In the genomic region with DNA sequence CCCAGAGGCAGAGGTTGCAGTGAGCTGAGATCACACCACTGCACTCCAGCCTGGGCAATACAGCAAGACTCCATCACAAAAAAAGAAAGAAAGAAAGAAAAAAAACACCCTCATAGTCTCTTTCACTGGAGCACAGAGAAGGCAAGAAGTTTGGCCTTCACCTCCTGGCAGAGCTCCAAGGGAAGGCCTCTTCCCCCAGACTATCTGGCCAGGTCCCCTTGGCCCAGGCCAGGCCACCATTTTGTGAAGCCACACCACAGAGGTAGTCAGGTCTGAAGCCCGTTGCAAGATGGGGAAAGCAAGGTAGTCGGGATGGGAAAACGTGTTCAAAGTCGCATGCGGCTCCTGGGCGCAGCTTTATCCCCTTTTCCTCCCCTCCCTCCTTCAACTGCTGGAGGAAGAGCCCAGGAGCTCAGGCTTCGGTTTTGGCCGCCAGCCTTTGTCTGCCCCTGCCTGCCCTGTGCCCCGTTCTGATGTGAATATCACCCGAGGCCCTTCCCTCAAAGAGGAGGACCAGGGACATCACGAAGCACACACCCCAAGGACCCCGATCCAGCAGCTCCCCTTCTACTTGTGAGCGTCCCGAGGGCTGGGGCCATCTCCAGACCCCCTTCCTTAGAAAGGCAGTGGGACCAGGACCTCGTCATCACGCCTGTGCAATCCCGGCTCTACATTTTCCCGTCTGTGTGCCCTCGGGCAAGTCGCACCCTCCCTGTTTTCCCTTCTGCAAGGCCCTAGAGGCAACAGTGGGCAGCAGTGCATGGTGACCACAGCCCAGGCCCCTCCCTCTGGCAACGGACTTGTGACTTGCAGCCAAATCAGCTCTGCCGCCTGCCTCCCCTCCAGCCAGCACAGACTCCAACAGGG, we compare ENCODE assay signal across 34 cellular contexts. TPM values are rescaled to one million over a fixed set of nuclear protein-coding genes. Genes with fewer than 3 reads are reported as not detected.
DNase-seq lines count a peak whose midpoint lies in the region; ATAC-seq, FAIRE-seq and TF ChIP-seq lines count a peak whose summit lies in the region.
"Had no signal": no experiment of that assay in that cellular context is flagged by ENCODE, and none has a peak within 500 bp of the region (broad histone marks: within the 10 kb centered on the region; RNA-seq: fewer than 3 reads in every experiment).

No MANE protein-coding gene starts in this region.

- H3K4me1 Mint-ChIP-seq in mesothelial cell of epicardium = peaks cover 5% of the 10 kb centered on the region
- H3K4me1 Mint-ChIP-seq: central memory CD8-positive, alpha-beta T cell had no signal

- H2BK15ac ChIP-seq in H1 (ENCODE audit: low read length) = no peak overlapping the region

- H3K4me3 ChIP-seq in H1 (ENCODE audit: extremely low read depth in 1 of 4, insufficient read depth in 2 of 4, low read depth in 3 of 4, low read length in 4 of 4) = no peak overlapping the region
- H3K4me3 ChIP-seq in right cardiac atrium (ENCODE audit: low read length) = no peak overlapping the region
- H3K4me3 ChIP-seq in upper lobe of left lung = no peak overlapping the region
- H3K4me3 ChIP-seq: GM12878, hepatocyte, ovary, suprapubic skin, vagina had no signal

- TF ChIP-seq EP300 in Ishikawa (IDR thresholded peaks at IDR 0.05; ENCODE audit: borderline replicate concordance) (peak; percentile 27; the same call in 1 of the 2 replicates), H1 (IDR thresholded peaks at IDR 0.05; ENCODE audit: borderline replicate concordance in 1 of 2, low read depth in 2 of 2, low read length in 2 of 2) (no peak), upper lobe of left lung (IDR thresholded peaks at IDR 0.05) (no peak)

- H3K27ac ChIP-seq in H1 (ENCODE audit: low read depth, low read length) (no peak overlapping the region), right cardiac atrium (ENCODE audit: low read length) (no peak overlapping the region), upper lobe of left lung (no peak overlapping the region)
- H3K27ac ChIP-seq: foreskin keratinocyte, hepatocyte, ovary, suprapubic skin, vagina had no signal

- no peaks in the 10 kb centered on the region for H3K79me2 ChIP-seq in H1 (ENCODE audit: control insufficient read depth in 1 of 2, insufficient read depth in 2 of 2, low read length in 2 of 2)
- H3K79me2 ChIP-seq: hepatocyte had no signal

- no peak overlapping the region for H2AFZ ChIP-seq in H1 (ENCODE audit: low read length)
- H2AFZ ChIP-seq: hepatocyte had no signal

- peaks cover 0 to 12% (median 7%) of the 10 kb centered on the region in 4 experiments; a peak in 6 of 7 replicates for H3K4me1 ChIP-seq in H1 (replicated peaks in 1 of 4; ENCODE audit: control insufficient read depth in 3 of 4, insufficient read depth in 4 of 4, low read length in 3 of 4)
- H3K4me1 ChIP-seq in right cardiac atrium (ENCODE audit: control insufficient read depth, insufficient read depth, low read length) = no peaks in the 10 kb centered on the region
- no peaks in the 10 kb centered on the region for H3K4me1 ChIP-seq in upper lobe of left lung
- H3K4me1 ChIP-seq: foreskin keratinocyte had no signal

- DNase-seq in A172 (ENCODE audit: low spot score) = peak; percentile 21
- DNase-seq in H1 (ENCODE audit: low read depth in 1 of 2, low spot score in 2 of 2) = no peak
- DNase-seq in right cardiac atrium = peak; percentile 63 to 81 (median 79)
- DNase-seq in NCI-H1105 (lab: John Stamatoyannopoulos, UW) = no peak
- DNase-seq in D721Med (ENCODE audit: insufficient read length, low spot score) = no peak
- DNase-seq in mesothelial cell of epicardium (ENCODE audit: low spot score in 2 of 2, unreplicated experiment in 2 of 2) = no peak
- DNase-seq in upper lobe of left lung = no peak
- DNase-seq: activated CD4-positive, alpha-beta T cell treated with anti-CD3 and anti-CD28 coated beads, Interleukin-2, amount 50 U/mL, for 48 hours; activated CD4-positive, CD25-positive, alpha-beta regulatory T cell treated with anti-CD3 and anti-CD28 coated beads, Interleukin-2, amount 50 U/mL, for 72 hours; activated T-cell treated with anti-CD3 and anti-CD28 coated beads, Interleukin-2, amount 50 U/mL, for 48 hours; CD4-positive, alpha-beta T cell; dermis blood vessel endothelial cell; EL; endodermal cell; foreskin keratinocyte; NCI-H146; NCI-H226; NCI-H774; nephron progenitor cell; RPMI8226; SK-N-SH; small intestine; stimulated activated naive CD4-positive, alpha-beta T cell treated with Interleukin-2 at 50 U/mL for 16 hours had no signal

- WGBS in H1 (ENCODE audit: extremely low coverage in 1 of 2, insufficient coverage in 1 of 2, insufficient read length in 1 of 2, insufficient replicate concordance in 2 of 2, low coverage in 1 of 2, low lambda C conversion rate in 2 of 2, missing lambda C conversion rate in 1 of 2), 2 experiments = 89% methylated on average over 20 of the region's 22 CpGs; no CpG with 5 or more reads in 1 of the 2 experiments
- 79% methylated on average over 22 of the region's 22 CpGs for WGBS in right cardiac atrium
- WGBS in upper lobe of left lung, 2 donors = 88 to 90% methylated on average over 22 of the region's 22 CpGs

- TF ChIP-seq RAD21 in Ishikawa (IDR thresholded peaks at IDR 0.05; ENCODE audit: low read depth) (no peak), H1 (IDR thresholded peaks at IDR 0.05 in 1 of 2, conservative IDR thresholded peaks at IDR 0.05 in 1 of 2; ENCODE audit: low read depth in 2 of 2, low read length in 2 of 2) (no peak)

- no peaks in the 10 kb centered on the region for H3K9me3 Mint-ChIP-seq in mesothelial cell of epicardium
- H3K9me3 Mint-ChIP-seq: CD4-positive, alpha-beta T cell; central memory CD8-positive, alpha-beta T cell; endodermal cell; nephron progenitor cell; T-helper 1 cell treated with Interleukin-12 subunit alpha and Interleukin-12 subunit beta and Interleukin-4 antibody, amounts not matched to agents 30 μg/mL and 1 μg/mL, for 36 hours had no signal

- no peaks in the 10 kb centered on the region for H3K23me2 ChIP-seq in H1 (ENCODE audit: low read depth, low read length)

- H3K4me2 ChIP-seq in H1 (ENCODE audit: insufficient read depth in 1 of 2, low read depth in 2 of 2, low read length in 2 of 2) = no peak overlapping the region
- H3K4me2 ChIP-seq: hepatocyte, SK-N-SH had no signal

- FAIRE-seq in H1 (lab: Jason Lieb, UNC) (no peak), D721Med (lab: Jason Lieb, UNC) (no peak)
- FAIRE-seq: A204.1, GM12878, small intestine had no signal

- TF ChIP-seq POLR2A in H1 (IDR thresholded peaks at IDR 0.05; ENCODE audit: control extremely low read depth in 1 of 2, low read depth in 2 of 2, low read length in 2 of 2) (no peak), upper lobe of left lung (IDR thresholded peaks at IDR 0.05) (no peak)

- no peak overlapping the region for H2BK20ac ChIP-seq in H1 (ENCODE audit: low read length)

- H4K8ac ChIP-seq in H1 (ENCODE audit: extremely low read depth, insufficient read depth, low read length) = no peak overlapping the region

- POLR2A ChIA-PET in H1 (lab: Charles Lee; ENCODE audit: partially characterized antibody) = interaction anchor here (0.7 to 1.8 kb wide), 4 partner anchors 10 to 33 kb away, joined by 3 to 5 read pairs (median 4); no protein-coding TSS in a partner anchor

- peaks cover 14% of the 10 kb centered on the region for H3K36me3 Mint-ChIP-seq in mesothelial cell of epicardium

- intact Hi-C loops in right cardiac atrium (cut with DNase I) = no loop called here

- ATAC-seq in right cardiac atrium = peak; percentile 57 to 67
- no peak for ATAC-seq in upper lobe of left lung (ENCODE audit: low FRiP score in 2 of 2)
- ATAC-seq: foreskin keratinocyte, GM12878, HCT116 had no signal

- H3K23ac ChIP-seq in H1 (ENCODE audit: insufficient read length) = no peak overlapping the region

- H4K20me1 ChIP-seq in H1 (replicated peaks in 1 of 2; ENCODE audit: control insufficient read depth in 1 of 2, insufficient read depth in 2 of 2, low read length in 2 of 2) = no peaks in the 10 kb centered on the region

- CTCF ChIA-PET in H1 (lab: Charles Lee; ENCODE audit: partially characterized antibody) = interaction anchor here (0.8 to 1.9 kb wide), 6 partner anchors 11 to 48 kb away, joined by 3 to 6 read pairs (median 4); no protein-coding TSS in a partner anchor

- H3K56ac ChIP-seq in H1 (replicated peaks; ENCODE audit: insufficient read length, low read depth, low read length) = no peak overlapping the region

- H3K79me1 ChIP-seq in H1 (ENCODE audit: low read depth, low read length) = no peaks in the 10 kb centered on the region; the same call in 1 of the 2 replicates

- H3K27me3 ChIP-seq in H1 (replicated peaks in 1 of 4; ENCODE audit: control insufficient read depth in 3 of 4, extremely low read depth in 1 of 4, insufficient read depth in 3 of 4, low read length in 3 of 4) (no peaks in the 10 kb centered on the region), right cardiac atrium (ENCODE audit: control insufficient read depth, insufficient read depth) (no peaks in the 10 kb centered on the region), upper lobe of left lung (no peaks in the 10 kb centered on the region)
- H3K27me3 ChIP-seq: hepatocyte, ovary, suprapubic skin, vagina had no signal

- no peak overlapping the region for H3K4me3 Mint-ChIP-seq in mesothelial cell of epicardium
- H3K4me3 Mint-ChIP-seq: CD4-positive, alpha-beta T cell; central memory CD8-positive, alpha-beta T cell; endodermal cell; nephron progenitor cell; T-helper 1 cell treated with Interleukin-12 subunit alpha and Interleukin-12 subunit beta and Interleukin-4 antibody, amounts not matched to agents 30 μg/mL and 1 μg/mL, for 36 hours had no signal

- TF ChIP-seq CTCF in H1 (IDR thresholded peaks at IDR 0.05; ENCODE audit: control extremely low read depth in 1 of 3, insufficient read depth in 1 of 3, low read depth in 1 of 3, low read length in 3 of 3) (no peak), D721Med (IDR thresholded peaks at IDR 0.05; ENCODE audit: insufficient read depth, missing control alignments) (no peak), mesothelial cell of epicardium (IDR thresholded peaks at IDR 0.05; ENCODE audit: unreplicated experiment) (no peak), upper lobe of left lung (IDR thresholded peaks at IDR 0.05) (no peak)

- no peak overlapping the region for H2AK5ac ChIP-seq in H1 (ENCODE audit: low read depth, low read length)

- no peak overlapping the region for H3K27ac Mint-ChIP-seq in mesothelial cell of epicardium
- H3K27ac Mint-ChIP-seq: CD4-positive, alpha-beta T cell; endodermal cell; nephron progenitor cell; T-helper 1 cell treated with Interleukin-12 subunit alpha and Interleukin-12 subunit beta and Interleukin-4 antibody, amounts not matched to agents 30 μg/mL and 1 μg/mL, for 36 hours had no signal

- no peak overlapping the region for H3K4ac ChIP-seq in H1 (replicated peaks; ENCODE audit: insufficient read length, low read depth, low read length)

- H3K14ac ChIP-seq in H1 (ENCODE audit: insufficient read length) = no peak overlapping the region

- peak overlapping the region; percentile 39; the same call in 1 of the 2 replicates for H2BK12ac ChIP-seq in H1 (ENCODE audit: low read depth, low read length)

- H3K9me3 ChIP-seq in H1 (ENCODE audit: insufficient read depth in 2 of 2, low read depth in 1 of 2, low read length in 1 of 2) (no peaks in the 10 kb centered on the region), right cardiac atrium (ENCODE audit: control insufficient read depth, low read length) (no peaks in the 10 kb centered on the region), upper lobe of left lung (no peaks in the 10 kb centered on the region)
- H3K9me3 ChIP-seq: ovary, SK-N-SH, suprapubic skin, vagina had no signal

- H2BK120ac ChIP-seq in H1 (replicated peaks; ENCODE audit: low read depth, low read length) = no peak overlapping the region

- no peak overlapping the region for H2BK5ac ChIP-seq in H1 (ENCODE audit: low read depth, low read length)

- no peak overlapping the region for H4K5ac ChIP-seq in H1 (ENCODE audit: insufficient read length, low read depth, low read length)

- H3K9ac ChIP-seq in H1 (replicated peaks in 1 of 4; ENCODE audit: extremely low read depth in 1 of 4, low read depth in 3 of 4, low read length in 3 of 4) = no peak overlapping the region
- H3K9ac ChIP-seq: SK-N-SH had no signal

- peak overlapping the region; percentile 2; the same call in 1 of the 2 replicates for H3K18ac ChIP-seq in H1 (ENCODE audit: extremely low read depth, low read length)

- H4K91ac ChIP-seq in H1 (replicated peaks; ENCODE audit: insufficient read length, low read length) = no peak overlapping the region

- H3K36me3 ChIP-seq in H1 (ENCODE audit: control insufficient read depth in 2 of 4, insufficient read depth in 4 of 4, low read length in 3 of 4) (no peaks in the 10 kb centered on the region), upper lobe of left lung (peaks cover 0 to 67% (median 42%) of the 10 kb centered on the region in 4 donors)
- H3K36me3 ChIP-seq: ovary had no signal

- H3K27me3 Mint-ChIP-seq in mesothelial cell of epicardium (ENCODE audit: low read depth) = no peaks in the 10 kb centered on the region
- H3K27me3 Mint-ChIP-seq: CD4-positive, alpha-beta T cell; central memory CD8-positive, alpha-beta T cell had no signal

RNA-seq across cellular contexts. Expression of gene CABP7, which starts 17.7 kb away (rescaled TPM):
- total RNA-seq in A172 (2014; rRNA removed; shearing (Covaris generic)) = 0.19 TPM in 2 replicates
- total RNA-seq in H1 (2021; fragmentation: NEBNext Ultra II Directional; extraction: Animal tissue kit (Norgen Biotek cat#: 25700)) = 0.20 and 0.34 TPM in 2 replicates
- 0.36 and 1.0 TPM in 2 replicates for polyA plus RNA-seq in H1 (2011; rRNA removed)
- polyA plus RNA-seq in H1 (2011; cell fraction: cytosol; rRNA removed) = 0.92 TPM
- 1.5 TPM for polyA plus RNA-seq in H1 (2011; cell fraction: nucleus; rRNA removed)
- 0.41 to 0.54 TPM (median 0.45 TPM) in 4 replicates for polyA plus RNA-seq in H1 (2012, experiment 1 of 2)
- polyA plus RNA-seq in H1 (2012, experiment 2 of 2) = 0.33 TPM
- polyA plus RNA-seq in H1 (2013, experiment 1 of 2) = 0.06 TPM
- 0.09 TPM for polyA plus RNA-seq in H1 (2013, experiment 2 of 2)
- polyA minus RNA-seq in H1 (2011; rRNA and poly(A)+ RNA removed) = 0.10 and 0.60 TPM in 2 replicates
- polyA minus RNA-seq in H1 (2011; cell fraction: cytosol; rRNA and poly(A)+ RNA removed) = 0.51 TPM
- 0.50 TPM for polyA minus RNA-seq in H1 (2011; cell fraction: nucleus; rRNA and poly(A)+ RNA removed)
- total RNA-seq in right cardiac atrium = not detected
- polyA plus RNA-seq in right cardiac atrium = 0.02 TPM
- total RNA-seq in mesothelial cell of epicardium = 0.11 TPM in 1 of 3 replicates, not detected in the others
- total RNA-seq in upper lobe of left lung = under 1 TPM in 2 of 6 donors, not detected in 4; 0.15 to 0.44 TPM
- total RNA-seq: dermis blood vessel endothelial cell, foreskin keratinocyte, hepatocyte, lung microvascular endothelial cell, vagina had no signal

RNA-seq across cellular contexts. Expression of gene ZMAT5, which starts 29.3 kb away (rescaled TPM):
- 12.0 and 22.0 TPM in 2 replicates for total RNA-seq in A172 (2014; rRNA removed; shearing (Covaris generic))
- 13.8 and 14.0 TPM in 2 replicates for total RNA-seq in H1 (2021; fragmentation: NEBNext Ultra II Directional; extraction: Animal tissue kit (Norgen Biotek cat#: 25700))
- polyA plus RNA-seq in H1 (2011; rRNA removed) (35.6 and 38.3 TPM in 2 replicates), right cardiac atrium (34.0 TPM)
- polyA plus RNA-seq in H1 (2011; cell fraction: cytosol; rRNA removed) = 26.0 TPM
- polyA plus RNA-seq in H1 (2011; cell fraction: nucleus; rRNA removed) = 22.7 TPM
- polyA plus RNA-seq in H1 (2012, experiment 1 of 2) = 8.0 to 18.7 TPM (median 17.5 TPM) in 4 replicates
- polyA plus RNA-seq in H1 (2012, experiment 2 of 2) = 28.9 TPM
- 14.2 TPM for polyA plus RNA-seq in H1 (2013, experiment 1 of 2)
- polyA plus RNA-seq in H1 (2013, experiment 2 of 2) = 13.4 TPM
- polyA minus RNA-seq in H1 (2011; rRNA and poly(A)+ RNA removed) = 5.7 and 8.4 TPM in 2 replicates
- polyA minus RNA-seq in H1 (2011; cell fraction: cytosol; rRNA and poly(A)+ RNA removed) = 3.3 TPM
- polyA minus RNA-seq in H1 (2011; cell fraction: nucleus; rRNA and poly(A)+ RNA removed) = 6.4 TPM
- total RNA-seq in right cardiac atrium (10 to 100 TPM; 21.2 to 28.6 (median 23.8) TPM), mesothelial cell of epicardium (16.5 to 18.8 TPM (median 17.1 TPM) in 3 replicates), upper lobe of left lung (10 to 100 TPM in 5 of 6 donors, 1 to 10 TPM in 1; 9.4 to 24.4 (median 22.4) TPM)

RNA-seq across cellular contexts. Expression of gene UQCR10, which starts 29.7 kb away (rescaled TPM):
- 63.4 and 63.8 TPM in 2 replicates for total RNA-seq in A172 (2014; rRNA removed; shearing (Covaris generic))
- total RNA-seq in H1 (2021; fragmentation: NEBNext Ultra II Directional; extraction: Animal tissue kit (Norgen Biotek cat#: 25700)) = 102 and 106 TPM in 2 replicates
- 253 and 260 TPM in 2 replicates for polyA plus RNA-seq in H1 (2011; rRNA removed)
- polyA plus RNA-seq in H1 (2011; cell fraction: cytosol; rRNA removed) = 192 TPM
- 141 TPM for polyA plus RNA-seq in H1 (2011; cell fraction: nucleus; rRNA removed)
- polyA plus RNA-seq in H1 (2012, experiment 1 of 2) = 152 to 189 TPM (median 187 TPM) in 4 replicates
- polyA plus RNA-seq in H1 (2012, experiment 2 of 2) = 132 TPM
- 123 TPM for polyA plus RNA-seq in H1 (2013, experiment 1 of 2)
- polyA plus RNA-seq in H1 (2013, experiment 2 of 2) = 125 TPM
- 52.2 and 80.8 TPM in 2 replicates for polyA minus RNA-seq in H1 (2011; rRNA and poly(A)+ RNA removed)
- 63.9 TPM for polyA minus RNA-seq in H1 (2011; cell fraction: cytosol; rRNA and poly(A)+ RNA removed)
- polyA minus RNA-seq in H1 (2011; cell fraction: nucleus; rRNA and poly(A)+ RNA removed) = 56.3 TPM
- total RNA-seq in right cardiac atrium = 100 to 1,000 TPM; 216 to 307 (median 277) TPM
- polyA plus RNA-seq in right cardiac atrium = 768 TPM
- total RNA-seq in mesothelial cell of epicardium = 72.9 to 88.1 TPM (median 76.6 TPM) in 3 replicates
- total RNA-seq in upper lobe of left lung = 100 to 1,000 TPM in 2 of 6 donors, 10 to 100 TPM in 4; 50.5 to 107 (median 78.2) TPM

Comparison
In these comparisons a context has a peak if more than half of its experiments do, and no peak if none do; other contexts are left out.
1. DNase-seq: peak in A172 (single experiment) and right cardiac atrium (3 of 3); none in H1 (0 of 2), NCI-H1105 (single experiment), D721Med (single experiment), mesothelial cell of epicardium (0 of 2) and upper lobe of left lung (0 of 2).
2. ATAC-seq: peak in right cardiac atrium (2 of 2); none in upper lobe of left lung (0 of 2).